In genomic region chr3:78427303-78427702, GRCh38 we compare ENCODE assay signal across 18 cellular contexts.
"Had no signal": no experiment of that assay in that cellular context is flagged by ENCODE, and none has a peak within 500 bp of the region (broad histone marks: within the 10 kb centered on the region; RNA-seq: fewer than 3 reads in every experiment).

No MANE protein-coding gene starts in this region.

- H3K4me1 Mint-ChIP-seq: activated naive CD8-positive, alpha-beta T cell treated with anti-CD3 and anti-CD28 coated beads, Interleukin-2, amount 10 ng/mL, durations not matched to agents 7 days and 5 days; natural killer cell; stimulated activated naive B cell treated with anti-CD40 and anti-IgM and Interleukin-4, amounts not matched to agents 10 μg/mL and 1 μg/mL and 100 μg/mL, for 72 hours; T-cell had no signal

- DNase-seq: activated CD4-positive, alpha-beta T cell treated with anti-CD3 and anti-CD28 coated beads, Interleukin-2, amount 50 U/mL, for 1 hour; activated naive CD4-positive, alpha-beta T cell; activated naive CD8-positive, alpha-beta T cell treated with anti-CD3 and anti-CD28 coated beads, Interleukin-2, amount 10 ng/mL, durations not matched to agents 7 days and 5 days; activated T-cell treated with anti-CD3 and anti-CD28 coated beads for 4 hours; anterior cingulate cortex; dermis blood vessel endothelial cell; effector memory CD8-positive, alpha-beta T cell; foreskin keratinocyte; glutamatergic neuron; mesenchymal stem cell; natural killer cell; stimulated activated CD4-positive, alpha-beta T cell treated with anti-CD3 and anti-CD28 coated beads, Interleukin-15, amount 100 ng/mL, for 24 hours; stimulated activated CD4-positive, alpha-beta T cell treated with anti-CD3 and anti-CD28 coated beads, Interleukin-4, amount 100 ng/mL, for 1 hour; stimulated activated naive B cell treated with anti-CD40 and anti-IgM and Interleukin-4, amounts not matched to agents 10 μg/mL and 1 μg/mL and 100 μg/mL, for 72 hours; T-cell; T-helper 9 cell; tibial artery had no signal

- H3K27ac ChIP-seq: foreskin keratinocyte, neutrophil, tibial artery had no signal

- H3K4me1 ChIP-seq: tibial artery had no signal

- H3K27ac Mint-ChIP-seq: activated naive CD8-positive, alpha-beta T cell treated with anti-CD3 and anti-CD28 coated beads, Interleukin-2, amount 10 ng/mL, durations not matched to agents 7 days and 5 days; effector memory CD8-positive, alpha-beta T cell; natural killer cell; stimulated activated naive B cell treated with anti-CD40 and anti-IgM and Interleukin-4, amounts not matched to agents 10 μg/mL and 1 μg/mL and 100 μg/mL, for 72 hours; T-cell had no signal

- H3K4me3 Mint-ChIP-seq: activated naive CD8-positive, alpha-beta T cell treated with anti-CD3 and anti-CD28 coated beads, Interleukin-2, amount 10 ng/mL, durations not matched to agents 7 days and 5 days; effector memory CD8-positive, alpha-beta T cell; natural killer cell; stimulated activated naive B cell treated with anti-CD40 and anti-IgM and Interleukin-4, amounts not matched to agents 10 μg/mL and 1 μg/mL and 100 μg/mL, for 72 hours; T-cell had no signal

- H3K27me3 Mint-ChIP-seq: activated naive CD8-positive, alpha-beta T cell treated with anti-CD3 and anti-CD28 coated beads, Interleukin-2, amount 10 ng/mL, durations not matched to agents 7 days and 5 days; effector memory CD8-positive, alpha-beta T cell; stimulated activated naive B cell treated with anti-CD40 and anti-IgM and Interleukin-4, amounts not matched to agents 10 μg/mL and 1 μg/mL and 100 μg/mL, for 72 hours; T-cell had no signal

- H3K36me3 ChIP-seq: neutrophil, tibial artery had no signal

- H3K9me3 ChIP-seq: neutrophil, tibial artery had no signal

- H3K27me3 ChIP-seq: foreskin keratinocyte, neutrophil, tibial artery had no signal

- H3K4me3 ChIP-seq: tibial artery had no signal

- H3K36me3 Mint-ChIP-seq: activated naive CD8-positive, alpha-beta T cell treated with anti-CD3 and anti-CD28 coated beads, Interleukin-2, amount 10 ng/mL, durations not matched to agents 7 days and 5 days; natural killer cell; stimulated activated naive B cell treated with anti-CD40 and anti-IgM and Interleukin-4, amounts not matched to agents 10 μg/mL and 1 μg/mL and 100 μg/mL, for 72 hours; T-cell had no signal
